Comparison of ENCODE assay signal across 18 cellular contexts in genomic region chr3:149959443-149959842, GRCh38.
"Had no signal": no experiment of that assay in that cellular context is flagged by ENCODE, and none has a peak within 500 bp of the region (broad histone marks: within the 10 kb centered on the region; RNA-seq: fewer than 3 reads in every experiment).

No MANE protein-coding gene starts in this region.

- H3K27me3 ChIP-seq: heart right ventricle, neutrophil, right atrium auricular region, sigmoid colon had no signal

- H3K27ac ChIP-seq: coronary artery, heart right ventricle, neutrophil, right atrium auricular region, sigmoid colon had no signal

- H3K36me3 ChIP-seq: right atrium auricular region had no signal

- H3K4me2 ChIP-seq: smooth muscle cell had no signal

- H3K27ac Mint-ChIP-seq: endodermal cell had no signal

- H3K27me3 Mint-ChIP-seq: naive thymus-derived CD8-positive, alpha-beta T cell had no signal

- H3K4me3 Mint-ChIP-seq: endodermal cell; naive thymus-derived CD8-positive, alpha-beta T cell had no signal

- H3K9me3 ChIP-seq: heart right ventricle, mucosa of descending colon, neutrophil, right atrium auricular region, sigmoid colon had no signal

- FAIRE-seq: frontal cortex had no signal

- H3K9me3 Mint-ChIP-seq: endodermal cell; naive thymus-derived CD8-positive, alpha-beta T cell had no signal

- H3K4me3 ChIP-seq: coronary artery, heart right ventricle, mucosa of descending colon, right atrium auricular region, sigmoid colon, smooth muscle cell had no signal

- DNase-seq: effector CD4-positive, alpha-beta T cell; endodermal cell; heart right ventricle; hypothalamus; islet precursor cell; mammary epithelial cell; mucosa of descending colon; naive thymus-derived CD8-positive, alpha-beta T cell; posterior cingulate gyrus; sigmoid colon; stimulated activated CD4-positive, alpha-beta T cell treated with anti-CD3 and anti-CD28 coated beads, Interleukin-2, amount 100 ng/mL, for 48 hours; stimulated activated naive CD4-positive, alpha-beta T cell treated with Interleukin-2 at 50 U/mL for 16 hours; trophoblast cell had no signal
